20 cellular contexts compared by ENCODE assay signal in genomic region chr18:4444306-4444705, GRCh38. TPM values are rescaled to one million over a fixed set of nuclear protein-coding genes. Genes with fewer than 3 reads are reported as not detected.
"Had no signal": no experiment of that assay in that cellular context is flagged by ENCODE, and none has a peak within 500 bp of the region (broad histone marks: within the 10 kb centered on the region; RNA-seq: fewer than 3 reads in every experiment).

No MANE protein-coding gene starts in this region.

- H3K4me1 ChIP-seq: heart right ventricle, lower lobe of right lung, upper lobe of right lung had no signal

- FAIRE-seq: endometrium, keratinocyte had no signal

- H3K27me3 ChIP-seq: upper lobe of right lung had no signal

- DNase-seq: activated CD4-positive, alpha-beta T cell treated with anti-CD3 and anti-CD28 coated beads, Interleukin-2, amount 10 ng/mL, durations not matched to agents 24 days and 14 days; activated CD4-positive, CD25-positive, alpha-beta regulatory T cell; activated CD8-positive, alpha-beta memory T cell treated with anti-CD3 and anti-CD28 coated beads, Interleukin-2, amount 10 ng/mL, durations not matched to agents 7 days and 5 days; activated CD8-positive, alpha-beta T cell treated with anti-CD3 and anti-CD28 coated beads for 36 hours; activated gamma-delta T cell treated with Interleukin-2 at 50 U/mL for 16 hours; activated T-cell treated with anti-CD3 and anti-CD28 coated beads for 4 hours; anterior cingulate cortex; effector CD4-positive, alpha-beta T cell; heart right ventricle; lower lobe of right lung; mesendoderm; naive thymus-derived CD4-positive, alpha-beta T cell; occipital lobe; posterior cingulate gyrus; stimulated activated CD4-positive, alpha-beta T cell treated with anti-CD3 and anti-CD28 coated beads, Interleukin-4, amount 100 ng/mL, for 4 hours; stimulated activated naive CD8-positive, alpha-beta T cell treated with anti-CD3 and anti-CD28 coated beads, Interleukin-15, Interleukin-2, amounts not matched to agents 100 U/mL and 50 U/mL, for 24 hours; T-helper 9 cell; upper lobe of right lung had no signal

- H3K27ac ChIP-seq: heart right ventricle, lower lobe of right lung, upper lobe of right lung had no signal

- H3K9me3 ChIP-seq: lower lobe of right lung, upper lobe of right lung had no signal

- H3K4me3 ChIP-seq: heart right ventricle, lower lobe of right lung, upper lobe of right lung had no signal

- ATAC-seq: activated CD8-positive, alpha-beta memory T cell treated with anti-CD3 and anti-CD28 coated beads, Interleukin-2, amount 10 ng/mL, durations not matched to agents 7 days and 5 days; activated CD8-positive, alpha-beta T cell treated with anti-CD3 and anti-CD28 coated beads for 36 hours; heart right ventricle; lower lobe of right lung; naive thymus-derived CD4-positive, alpha-beta T cell; stimulated activated naive CD8-positive, alpha-beta T cell treated with anti-CD3 and anti-CD28 coated beads, Interleukin-15, Interleukin-2, amounts not matched to agents 100 U/mL and 50 U/mL, for 24 hours; upper lobe of right lung had no signal

- H3K36me3 ChIP-seq: heart right ventricle, lower lobe of right lung, upper lobe of right lung had no signal

RNA-seq across cellular contexts. Expression of gene DLGAP1, which starts 10.8 kb away (rescaled TPM):
- total RNA-seq: activated CD8-positive, alpha-beta memory T cell treated with anti-CD3 and anti-CD28 coated beads, Interleukin-2, amount 10 ng/mL, durations not matched to agents 7 days and 5 days; activated CD8-positive, alpha-beta T cell treated with anti-CD3 and anti-CD28 coated beads for 36 hours had no signal
- polyA plus RNA-seq: keratinocyte; naive thymus-derived CD4-positive, alpha-beta T cell had no signal
